ENCODE assay signal across 14 cellular contexts in genomic region chr3:4520013-4520881, GRCh38. TPM values are rescaled to one million over a fixed set of nuclear protein-coding genes. Genes with fewer than 3 reads are reported as not detected.
DNase-seq lines count a peak whose midpoint lies in the region; ATAC-seq and TF ChIP-seq lines count a peak whose summit lies in the region.
"Had no signal": no experiment of that assay in that cellular context is flagged by ENCODE, and none has a peak within 500 bp of the region (broad histone marks: within the 10 kb centered on the region; RNA-seq: fewer than 3 reads in every experiment).

No MANE protein-coding gene starts in this region.

- no peak overlapping the region for H3K4me3 Mint-ChIP-seq in activated T-cell treated with anti-CD3 and anti-CD28 coated beads, Interleukin-2, amount 50 U/mL, for 24 hours
- H3K4me3 Mint-ChIP-seq in dendritic cell treated with granulocyte-macrophage colony-stimulating factor and Interleukin-4, amounts not matched to agents 40 ng/mL and 50 ng/mL, for 4 days, result peak overlapping the region; percentile 28
- H3K4me3 Mint-ChIP-seq in stimulated activated memory B cell treated with anti-CD40 and anti-IgM and Interleukin-4, amounts not matched to agents 10 μg/mL and 1 μg/mL and 100 μg/mL, for 72 hours, result no peak overlapping the region
- H3K4me3 Mint-ChIP-seq: GM23338 had no signal

- no peaks in the 10 kb centered on the region for H3K9me3 Mint-ChIP-seq in activated T-cell treated with anti-CD3 and anti-CD28 coated beads, Interleukin-2, amount 50 U/mL, for 24 hours
- peaks cover 5% of the 10 kb centered on the region for H3K9me3 Mint-ChIP-seq in dendritic cell treated with granulocyte-macrophage colony-stimulating factor and Interleukin-4, amounts not matched to agents 40 ng/mL and 50 ng/mL, for 4 days
- no peaks in the 10 kb centered on the region for H3K9me3 Mint-ChIP-seq in stimulated activated memory B cell treated with anti-CD40 and anti-IgM and Interleukin-4, amounts not matched to agents 10 μg/mL and 1 μg/mL and 100 μg/mL, for 72 hours
- H3K9me3 Mint-ChIP-seq: GM23338 had no signal

- peaks cover 57% of the 10 kb centered on the region for H3K36me3 Mint-ChIP-seq in activated T-cell treated with anti-CD3 and anti-CD28 coated beads, Interleukin-2, amount 50 U/mL, for 24 hours (ENCODE audit: low read depth)
- H3K36me3 Mint-ChIP-seq in dendritic cell treated with granulocyte-macrophage colony-stimulating factor and Interleukin-4, amounts not matched to agents 40 ng/mL and 50 ng/mL, for 4 days (ENCODE audit: low read depth), result peaks cover 13% of the 10 kb centered on the region
- H3K36me3 Mint-ChIP-seq in stimulated activated memory B cell treated with anti-CD40 and anti-IgM and Interleukin-4, amounts not matched to agents 10 μg/mL and 1 μg/mL and 100 μg/mL, for 72 hours, result peaks cover 54% of the 10 kb centered on the region

- TF ChIP-seq CTCF in GM10266 (IDR thresholded peaks at IDR 0.05; ENCODE audit: control insufficient read depth, insufficient read depth, low read depth, missing control alignments), result no peak

- intact Hi-C loops in dendritic cell treated with granulocyte-macrophage colony-stimulating factor and Interleukin-4, amounts not matched to agents 40 ng/mL and 50 ng/mL, for 4 days (cut with micrococcal nuclease), result no loop called here

- no peak overlapping the region for H3K56ac ChIP-seq in mesendoderm (ENCODE audit: low read length)

- no peak overlapping the region for H2AK5ac ChIP-seq in mesendoderm (ENCODE audit: low read length)

- H2BK120ac ChIP-seq in mesendoderm (ENCODE audit: low read depth, low read length), result no peak overlapping the region

- H3K4me1 ChIP-seq in mesendoderm (ENCODE audit: control insufficient read depth, low read depth, low read length), result peaks cover under 1% of the 10 kb centered on the region

- no peak for ATAC-seq in stimulated activated memory B cell treated with anti-CD40 and anti-IgM and Interleukin-4, amounts not matched to agents 10 μg/mL and 1 μg/mL and 100 μg/mL, for 72 hours
- no peak for ATAC-seq in HG02571 (IDR thresholded peaks at IDR 0.05; ENCODE audit: unreplicated experiment)
- ATAC-seq: GM23338 had no signal

- H3K4me1 Mint-ChIP-seq in activated T-cell treated with anti-CD3 and anti-CD28 coated beads, Interleukin-2, amount 50 U/mL, for 24 hours (ENCODE audit: low read depth), result peaks cover 53% of the 10 kb centered on the region
- peaks cover 67% of the 10 kb centered on the region for H3K4me1 Mint-ChIP-seq in dendritic cell treated with granulocyte-macrophage colony-stimulating factor and Interleukin-4, amounts not matched to agents 40 ng/mL and 50 ng/mL, for 4 days (ENCODE audit: low read depth)
- peaks cover 72% of the 10 kb centered on the region for H3K4me1 Mint-ChIP-seq in stimulated activated memory B cell treated with anti-CD40 and anti-IgM and Interleukin-4, amounts not matched to agents 10 μg/mL and 1 μg/mL and 100 μg/mL, for 72 hours

- no peak overlapping the region for H2BK5ac ChIP-seq in mesendoderm (ENCODE audit: low read length)

- H3K36me3 ChIP-seq in mesendoderm (ENCODE audit: control insufficient read depth, insufficient read depth, low read length), result no peaks in the 10 kb centered on the region
- H3K36me3 ChIP-seq: ovary had no signal

- peak overlapping the region; percentile 90 for H3K27ac Mint-ChIP-seq in activated T-cell treated with anti-CD3 and anti-CD28 coated beads, Interleukin-2, amount 50 U/mL, for 24 hours
- H3K27ac Mint-ChIP-seq in dendritic cell treated with granulocyte-macrophage colony-stimulating factor and Interleukin-4, amounts not matched to agents 40 ng/mL and 50 ng/mL, for 4 days, result peak overlapping the region; percentile 45
- peak overlapping the region; percentile 65 for H3K27ac Mint-ChIP-seq in stimulated activated memory B cell treated with anti-CD40 and anti-IgM and Interleukin-4, amounts not matched to agents 10 μg/mL and 1 μg/mL and 100 μg/mL, for 72 hours
- H3K27ac Mint-ChIP-seq: GM23338 had no signal

- no peak overlapping the region for H3K23ac ChIP-seq in mesendoderm (ENCODE audit: low read length)

- H3K18ac ChIP-seq in mesendoderm (ENCODE audit: low read length), result no peak overlapping the region

- no peaks in the 10 kb centered on the region for H3K79me1 ChIP-seq in mesendoderm (ENCODE audit: low read length)

- no peaks in the 10 kb centered on the region for H3K27me3 ChIP-seq in mesendoderm (ENCODE audit: insufficient read depth, low read length, poor library complexity)
- H3K27me3 ChIP-seq: ovary had no signal

- H4K8ac ChIP-seq in mesendoderm (ENCODE audit: low read depth, low read length), result no peak overlapping the region

- H3K4me2 ChIP-seq in mesendoderm (ENCODE audit: low read length), result no peak overlapping the region
- H3K4me2 ChIP-seq: GM23338 had no signal

- no peak overlapping the region for H3K27ac ChIP-seq in mesendoderm (ENCODE audit: low read depth, low read length)

- H3K27me3 Mint-ChIP-seq in activated T-cell treated with anti-CD3 and anti-CD28 coated beads, Interleukin-2, amount 50 U/mL, for 24 hours, result no peaks in the 10 kb centered on the region
- H3K27me3 Mint-ChIP-seq in dendritic cell treated with granulocyte-macrophage colony-stimulating factor and Interleukin-4, amounts not matched to agents 40 ng/mL and 50 ng/mL, for 4 days, result peaks cover 1% of the 10 kb centered on the region
- H3K27me3 Mint-ChIP-seq in stimulated activated memory B cell treated with anti-CD40 and anti-IgM and Interleukin-4, amounts not matched to agents 10 μg/mL and 1 μg/mL and 100 μg/mL, for 72 hours, result no peaks in the 10 kb centered on the region

- no peak overlapping the region for H3K9ac ChIP-seq in mesendoderm (ENCODE audit: low read length)

- no peak overlapping the region for H3K4ac ChIP-seq in mesendoderm (ENCODE audit: low read depth, low read length)

- no CpG with 5 or more reads among the region's 5 CpGs for WGBS in mesendoderm (ENCODE audit: extremely low coverage, insufficient coverage, low lambda C conversion rate)

- no peak overlapping the region for H2BK15ac ChIP-seq in mesendoderm (replicated peaks; ENCODE audit: low read depth)

- no peak overlapping the region for H3K4me3 ChIP-seq in mesendoderm (ENCODE audit: low read length)
- H3K4me3 ChIP-seq: GM23338, ovary had no signal

- H4K5ac ChIP-seq in mesendoderm (ENCODE audit: low read length), result no peak overlapping the region

- DNase-seq in activated T-cell treated with anti-CD3 and anti-CD28 coated beads, Interleukin-2, amount 50 U/mL, for 24 hours, result no peak
- no peak for DNase-seq in activated T-cell treated with anti-CD3 and anti-CD28 coated beads, Interleukin-2, amount 50 U/mL, for 48 hours
- DNase-seq in SKM-1 treated with dmso at 0.1 percent for 144 hours (lab: John Stamatoyannopoulos, UW; ENCODE audit: unreplicated experiment), result peak; percentile 48
- DNase-seq in GM10266 (ENCODE audit: extremely low spot score), result no peak
- DNase-seq in mesendoderm, result no peak
- DNase-seq: ACHN, activated T-cell treated with anti-CD3 and anti-CD28 coated beads for 4 hours, Karpas-422, NCI-H526 had no signal

- no peaks in the 10 kb centered on the region for H3K79me2 ChIP-seq in mesendoderm (ENCODE audit: control insufficient read depth, insufficient read depth, low read length)

RNA-seq across cellular contexts. Expression of gene ITPR1, which starts 27.1 kb away (rescaled TPM):
- polyA plus RNA-seq in mesendoderm (2013, experiment 1 of 2), result 1.1 TPM
- 0.71 TPM for polyA plus RNA-seq in mesendoderm (2013, experiment 2 of 2)

RNA-seq across cellular contexts. Expression of gene SUMF1, which starts 53.2 kb away (rescaled TPM):
- polyA plus RNA-seq in mesendoderm (2013, experiment 1 of 2), result 7.2 TPM
- polyA plus RNA-seq in mesendoderm (2013, experiment 2 of 2), result 7.5 TPM
